ENCODE assay signal across 8 cellular contexts in genomic region chr11:12692238-12693074, GRCh38. TPM values are rescaled to one million over a fixed set of nuclear protein-coding genes. Genes with fewer than 3 reads are reported as not detected.
A peak's percentile ranks its signal among the peaks of the same experiment; 100 is the strongest.
DNase-seq lines count a peak whose midpoint lies in the region; ATAC-seq and TF ChIP-seq lines count a peak whose summit lies in the region.

No MANE protein-coding gene starts in this region.

- H3K9me3 ChIP-seq in OCI-LY7 (ENCODE audit: low read length) (no peaks in the 10 kb centered on the region), uterus (no peaks in the 10 kb centered on the region)

- no peaks in the 10 kb centered on the region for H3K36me3 ChIP-seq in OCI-LY7 (ENCODE audit: insufficient read depth, low read length)
- H3K36me3 ChIP-seq in uterus: no peaks in the 10 kb centered on the region
- no peaks in the 10 kb centered on the region for H3K36me3 ChIP-seq in H7 (replicated peaks; ENCODE audit: control insufficient read depth, insufficient read depth, low read length)

- H3K4me2 ChIP-seq in OCI-LY7 (ENCODE audit: low read length): peak overlapping the region; percentile 57

- intact Hi-C loops in OCI-LY7 (cut with micrococcal nuclease; ENCODE audit: unreplicated experiment): no loop called here
- intact Hi-C loops in uterus (cut with DNase I; ENCODE audit: low total_unique reads): no loop called here

- H3K79me2 ChIP-seq in OCI-LY7 (ENCODE audit: insufficient read depth, low read depth, low read length): no peaks in the 10 kb centered on the region

- H4K20me1 ChIP-seq in OCI-LY7 (ENCODE audit: insufficient read depth, low read length): no peaks in the 10 kb centered on the region

- TF ChIP-seq CTCF in OCI-LY7 (conservative IDR thresholded peaks at IDR 0.05; ENCODE audit: low read length) (no peak), uterus (IDR thresholded peaks at IDR 0.05) (no peak)

- BruUV-seq in OCI-LY7 (replicated peaks; lab: Mats Ljungman, UMichigan): no TSS peak

- CTCF ChIA-PET in OCI-LY7 (lab: Charles Lee; ENCODE audit: unreplicated experiment): interaction anchor here (1.0 kb wide), 1 partner anchor 8 kb away, joined by 3 read pairs; no protein-coding TSS in a partner anchor

- ATAC-seq in GM18858 (IDR thresholded peaks at IDR 0.05; ENCODE audit: unreplicated experiment): no peak

- POLR2A ChIA-PET in OCI-LY7 (lab: Charles Lee): no interaction called here

- H3K27ac ChIP-seq in OCI-LY7 (ENCODE audit: low read depth, low read length, poor library complexity, severe bottlenecking) (no peak overlapping the region), uterus (peak overlapping the region; percentile 88 to 91)

- H3K9me2 ChIP-seq in OCI-LY7 (ENCODE audit: insufficient read depth, low read length): no peaks in the 10 kb centered on the region

- H3K27me3 ChIP-seq in uterus (no peaks in the 10 kb centered on the region), H7 (ENCODE audit: control insufficient read depth, insufficient read depth, low read length) (no peaks in the 10 kb centered on the region; the same call in 1 of the 2 replicates)

- H3K4me1 ChIP-seq in OCI-LY7 (ENCODE audit: insufficient read depth, low read length, poor library complexity, severe bottlenecking) (peaks cover 54% of the 10 kb centered on the region), uterus (peaks cover 6 to 18% of the 10 kb centered on the region in 2 donors)

- H2AFZ ChIP-seq in OCI-LY7 (ENCODE audit: low read length): no peak overlapping the region

- DNase-seq in DMS153 treated with DMSO at 0.1 percent for 48 hours (lab: John Stamatoyannopoulos, UW; ENCODE audit: unreplicated experiment) (peak; percentile 61), OCI-LY7 (ENCODE audit: low spot score) (no peak), epidermal melanocyte (ENCODE audit: insufficient read length, low spot score) (peak; percentile 74), middle frontal gyrus (ENCODE audit: extremely low spot score, low spot score) (peak; percentile 27), uterus (peak; percentile 93 to 97), H7 (no peak), activated gamma-delta T cell (lab: John Stamatoyannopoulos, UW) (no peak)

- TF ChIP-seq POLR2A in uterus (IDR thresholded peaks at IDR 0.05): no peak

- H3K4me3 ChIP-seq in OCI-LY7 (ENCODE audit: low read depth, low read length, poor library complexity, severe bottlenecking) (no peak overlapping the region), uterus (peak overlapping the region in 1 of 2 donors; percentile 3), H7 (ENCODE audit: insufficient read depth, low read depth, low read length) (no peak overlapping the region)

RNA-seq across cellular contexts. Expression of gene TEAD1, which starts 18.2 kb away (rescaled TPM):
- 10.8 and 11.5 TPM in 2 replicates for total RNA-seq in OCI-LY7 (2014; rRNA removed; shearing (Covaris generic))
- total RNA-seq in OCI-LY7 (2022) (3.6 and 5.6 TPM in 2 replicates), uterus (100 to 1,000 TPM in 2 of 4 donors, 10 to 100 TPM in 2; 38.8 to 110 (median 75.3) TPM)
- total RNA-seq in H7 (2014; rRNA removed; shearing (Covaris generic)): 58.0 and 78.1 TPM in 2 replicates

Comparison
In these comparisons a context has a peak if more than half of its experiments do, and no peak if none do; other contexts are left out.
1. DNase-seq: peak in DMS153 treated with DMSO at 0.1 percent for 48 hours (single experiment), epidermal melanocyte (single experiment), middle frontal gyrus (single experiment) and uterus (2 of 2); none in OCI-LY7 (single experiment), H7 (single experiment) and activated gamma-delta T cell (single experiment).